In the genomic region with DNA sequence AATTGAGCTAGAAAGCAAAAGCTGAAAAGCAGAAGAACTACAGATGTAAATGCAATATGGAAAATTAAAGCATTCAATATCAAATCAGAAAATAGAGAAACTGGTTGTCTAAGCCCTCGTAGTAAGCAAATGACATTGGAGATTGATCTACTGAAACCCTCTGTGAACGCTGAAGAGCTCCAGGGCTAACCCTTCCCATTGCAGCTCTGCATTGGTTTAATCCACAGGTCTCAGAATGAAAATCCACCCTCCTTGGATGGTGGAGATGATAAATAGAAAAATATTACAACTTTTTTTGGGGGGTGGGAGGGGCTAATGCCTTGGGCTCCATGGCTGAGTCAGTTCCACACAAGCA, we compare ENCODE assay signal across 8 cellular contexts. TPM values are rescaled to one million over a fixed set of nuclear protein-coding genes. Genes with fewer than 3 reads are reported as not detected.
DNase-seq lines count a peak whose midpoint lies in the region; ATAC-seq, FAIRE-seq and TF ChIP-seq lines count a peak whose summit lies in the region.

No MANE protein-coding gene starts in this region.

- H3K27ac Mint-ChIP-seq in naive B cell = peak overlapping the region in 4 of 6 donors; percentile 21 to 81 (median 60)

- H3K27ac ChIP-seq in HUES48 (ENCODE audit: low read depth, low read length) (peak overlapping the region; percentile 94), brain microvascular endothelial cell (peak overlapping the region; percentile 98)

- H3K9me3 ChIP-seq in HUES48 (ENCODE audit: control insufficient read depth, insufficient read depth, low read length) = no peaks in the 10 kb centered on the region

- no peak for DNase-seq in AG09309 (ENCODE audit: low read depth)
- no peak for DNase-seq in brain microvascular endothelial cell
- DNase-seq in naive B cell = no peak
- DNase-seq in hippocampal formation (lab: John Stamatoyannopoulos, UW) = no peak
- DNase-seq in OCI-M2 (lab: John Stamatoyannopoulos, UW; ENCODE audit: unreplicated experiment) = no peak
- no peak for DNase-seq in GM12892 (ENCODE audit: insufficient read length)

- peaks cover 0 to 7% of the 10 kb centered on the region in 2 donors for H3K36me3 Mint-ChIP-seq in naive B cell

- H3K4me3 ChIP-seq in AG09309 (ENCODE audit: control insufficient read depth, low read depth, low read length) = peak overlapping the region; percentile 32
- H3K4me3 ChIP-seq in HUES48 (ENCODE audit: low read depth, low read length) = no peak overlapping the region
- peak overlapping the region; percentile 26 for H3K4me3 ChIP-seq in brain microvascular endothelial cell (ENCODE audit: low read depth, low read length)

- peaks cover 9% of the 10 kb centered on the region; the same call in 1 of the 2 replicates for H3K36me3 ChIP-seq in HUES48 (ENCODE audit: control insufficient read depth, insufficient read depth, low read length)
- peaks cover 10% of the 10 kb centered on the region for H3K36me3 ChIP-seq in brain microvascular endothelial cell (replicated peaks)

- H3K4me1 ChIP-seq in HUES48 (ENCODE audit: control insufficient read depth, insufficient read depth, low read length) = peaks cover 43% of the 10 kb centered on the region

- H3K27me3 Mint-ChIP-seq in naive B cell = no peaks in the 10 kb centered on the region

- TF ChIP-seq CTCF in AG09309 (IDR thresholded peaks at IDR 0.05; ENCODE audit: control insufficient read depth, insufficient read depth, low read depth, low read length, missing control alignments) (no peak), brain microvascular endothelial cell (IDR thresholded peaks at IDR 0.05; ENCODE audit: low read depth, low read length, missing control alignments) (no peak)

- in situ Hi-C loops in brain microvascular endothelial cell (cut with HindIII; ENCODE audit: low pct_ligation_motif_present, low sequenced_read_pairs) = no loop called here

- H3K4me1 Mint-ChIP-seq in naive B cell = peaks cover 36 to 52% (median 38%) of the 10 kb centered on the region in 3 donors

- H3K9me3 Mint-ChIP-seq in naive B cell = no peaks in the 10 kb centered on the region

- no peak for FAIRE-seq in GM12892 (lab: Jason Lieb, UNC)

- peak overlapping the region; percentile 47 for H3K9ac ChIP-seq in HUES48 (ENCODE audit: low read depth, low read length)

- peak overlapping the region; percentile 9 to 94 (median 84) for H3K4me3 Mint-ChIP-seq in naive B cell

- H3K27me3 ChIP-seq in HUES48 (ENCODE audit: control insufficient read depth, insufficient read depth, low read length) = no peaks in the 10 kb centered on the region
- H3K27me3 ChIP-seq in brain microvascular endothelial cell (replicated peaks) = no peaks in the 10 kb centered on the region

- ATAC-seq in naive B cell (ENCODE audit: low read depth in 2 of 2) = no peak
- no peak for ATAC-seq in GM21529 (IDR thresholded peaks at IDR 0.05; ENCODE audit: unreplicated experiment)

- no peak for TF ChIP-seq POLR2A in GM12892 (IDR thresholded peaks at IDR 0.05; ENCODE audit: low read depth, low read length)

RNA-seq across cellular contexts. Expression of a gene that starts 40.5 kb away (rescaled TPM):
- polyA plus RNA-seq in naive B cell (ENCODE audit: low read depth in 6 of 6) = 10 to 100 TPM; 71.0 to 84.7 (median 73.4) TPM
- 107 TPM for polyA plus RNA-seq in GM12892 (2012; ENCODE audit: missing spikeins)

RNA-seq across cellular contexts. Expression of a gene that starts 57.1 kb away (rescaled TPM):
- polyA plus RNA-seq in naive B cell (ENCODE audit: low read depth in 6 of 6) = 10 to 100 TPM; 28.4 to 56.4 (median 36.0) TPM
- polyA plus RNA-seq in GM12892 (2012; ENCODE audit: missing spikeins) = 18.3 TPM
